10 cellular contexts compared by ENCODE assay signal in genomic region chr3:152100491-152101086, GRCh38.
DNase-seq lines count a peak whose midpoint lies in the region; ATAC-seq and TF ChIP-seq lines count a peak whose summit lies in the region.
"Had no signal": no experiment of that assay in that cellular context is flagged by ENCODE, and none has a peak within 500 bp of the region (broad histone marks: within the 10 kb centered on the region; RNA-seq: fewer than 3 reads in every experiment).

No MANE protein-coding gene starts in this region.

- H3K36me3 ChIP-seq in mucosa of descending colon (ENCODE audit: low read depth): no peaks in the 10 kb centered on the region
- H3K36me3 ChIP-seq: adrenal gland had no signal

- DNase-seq in NAMALWA (ENCODE audit: low spot score) (peak; percentile 48), mucosa of descending colon (peak in 1 of 3 donors; percentile 11), NCI-H2196 (lab: John Stamatoyannopoulos, UW; ENCODE audit: unreplicated experiment) (no peak), epidermal melanocyte (ENCODE audit: insufficient read length, low spot score) (no peak), middle frontal gyrus (ENCODE audit: extremely low spot score, low spot score) (no peak)
- DNase-seq in naive thymus-derived CD8-positive, alpha-beta T cell: no peak
- DNase-seq: adrenal gland had no signal

- H3K9me3 Mint-ChIP-seq in naive thymus-derived CD8-positive, alpha-beta T cell: no peaks in the 10 kb centered on the region

- H3K4me1 ChIP-seq in mucosa of descending colon (ENCODE audit: low read depth): no peaks in the 10 kb centered on the region
- H3K4me1 ChIP-seq: adrenal gland had no signal

- H3K27ac Mint-ChIP-seq in naive thymus-derived CD8-positive, alpha-beta T cell: no peak overlapping the region

- H3K9me3 ChIP-seq in mucosa of descending colon: no peaks in the 10 kb centered on the region
- H3K9me3 ChIP-seq: adrenal gland had no signal

- POLR2A ChIA-PET in naive thymus-derived CD8-positive, alpha-beta T cell (lab: Charles Lee): no interaction called here

- H3K27me3 Mint-ChIP-seq in naive thymus-derived CD8-positive, alpha-beta T cell: peaks cover 0 to 8% (median 3%) of the 10 kb centered on the region in 5 donors

- no peak overlapping the region for H3K4me3 ChIP-seq in mucosa of descending colon
- H3K4me3 ChIP-seq: adrenal gland had no signal

- TF ChIP-seq CTCF in mucosa of descending colon (IDR thresholded peaks at IDR 0.05): no peak

- intact Hi-C loops in mucosa of descending colon (cut with DNase I, micrococcal nuclease): no loop called here

- ATAC-seq in GM19328 (IDR thresholded peaks at IDR 0.05; ENCODE audit: unreplicated experiment) (peak; percentile 96), HG02884 (IDR thresholded peaks at IDR 0.05; ENCODE audit: unreplicated experiment) (peak; percentile 91), mucosa of descending colon (peak; percentile 35)
- ATAC-seq in naive thymus-derived CD8-positive, alpha-beta T cell: no peak
- ATAC-seq: Right ventricle myocardium inferior had no signal

- peaks cover 0 to 10% (median 0%) of the 10 kb centered on the region in 4 donors for H3K4me1 Mint-ChIP-seq in naive thymus-derived CD8-positive, alpha-beta T cell

- H3K4me3 Mint-ChIP-seq in naive thymus-derived CD8-positive, alpha-beta T cell: no peak overlapping the region

- no peaks in the 10 kb centered on the region for H3K36me3 Mint-ChIP-seq in naive thymus-derived CD8-positive, alpha-beta T cell

Comparison
In these comparisons a context has a peak if more than half of its experiments do, and no peak if none do; other contexts are left out.
1. ATAC-seq: peak in GM19328 (single experiment), HG02884 (single experiment) and mucosa of descending colon (single experiment); none in naive thymus-derived CD8-positive, alpha-beta T cell (0 of 2).